ENCODE assay signal across 1 cellular context in genomic region chr17:73131993-73132595, GRCh38.
A peak's percentile ranks its signal among the peaks of the same experiment; 100 is the strongest.
TF ChIP-seq lines count a peak whose summit lies in the region.

No MANE protein-coding gene starts in this region.

TF ChIP-seq in GM12878, 131 proteins besides CTCF, POLR2A, EP300 and RAD21 (continued from another document):
- no peak for TF ChIP-seq USF2 (IDR thresholded peaks at IDR 0.05; ENCODE audit: borderline replicate concordance, low read depth, low read length)
- TF ChIP-seq ZNF687 (IDR thresholded peaks at IDR 0.05): 0 out of 2 replicates have a peak, but pooled peaks have one; percentile 42
- peak; percentile 58; the same call in 1 of the 2 replicates for TF ChIP-seq SPI1 (IDR thresholded peaks at IDR 0.05; ENCODE audit: borderline replicate concordance, insufficient read depth, low read depth, low read length)
- no peak for TF ChIP-seq NBN (IDR thresholded peaks at IDR 0.05)
